In genomic region chr3:137803215-137803614, GRCh38 we compare ENCODE assay signal across 31 cellular contexts. TPM values are rescaled to one million over a fixed set of nuclear protein-coding genes. Genes with fewer than 3 reads are reported as not detected.
"Had no signal": no experiment of that assay in that cellular context is flagged by ENCODE, and none has a peak within 500 bp of the region (broad histone marks: within the 10 kb centered on the region; RNA-seq: fewer than 3 reads in every experiment).

No MANE protein-coding gene starts in this region.

- H3K4me3 ChIP-seq: stomach, suprapubic skin, testis, thoracic aorta, thyroid gland, tibial artery, tibial nerve, transverse colon, upper lobe of left lung, upper lobe of right lung, uterus, vagina had no signal

- DNase-seq: stimulated activated CD4-positive, alpha-beta T cell treated with anti-CD3 and anti-CD28 coated beads, Interleukin-2, amount 100 ng/mL, for 48 hours; stimulated activated CD4-positive, alpha-beta T cell treated with anti-CD3 and anti-CD28 coated beads, Interleukin-4, amount 100 ng/mL, for 1 hour; stimulated activated CD4-positive, alpha-beta T cell treated with anti-CD3 and anti-CD28 coated beads, Interleukin-4, amount 100 ng/mL, for 24 hours; stimulated activated CD4-positive, alpha-beta T cell treated with anti-CD3 and anti-CD28 coated beads, Interleukin-4, amount 100 ng/mL, for 4 hours; stimulated activated CD8-positive, alpha-beta memory T cell treated with anti-CD3 and anti-CD28 coated beads, Interleukin-4, amount 100 ng/mL, for 48 hours; stimulated activated naive B cell treated with anti-CD40 and anti-IgM and Interleukin-4, amounts not matched to agents 10 μg/mL and 1 μg/mL and 100 μg/mL, for 72 hours; stimulated activated naive CD4-positive, alpha-beta T cell; stimulated activated naive CD4-positive, alpha-beta T cell treated with Interleukin-2 at 50 U/mL for 16 hours; stimulated activated naive CD8-positive, alpha-beta T cell treated with anti-CD3 and anti-CD28 coated beads, Interleukin-15, amount 100 ng/mL, for 72 hours; stimulated activated naive CD8-positive, alpha-beta T cell treated with anti-CD3 and anti-CD28 coated beads, Interleukin-15, Interleukin-2, amounts not matched to agents 100 U/mL and 50 U/mL, for 24 hours; stomach; substantia nigra; testis; thyroid gland; tibial artery; transverse colon; trophoblast cell; upper lobe of left lung; upper lobe of right lung; uterus had no signal

- H3K9me3 ChIP-seq: suprapubic skin, testis, thoracic aorta, thyroid gland, tibial artery, transverse colon, upper lobe of left lung, upper lobe of right lung, uterus, vagina had no signal

- H3K27ac ChIP-seq: stomach, suprapubic skin, testis, thoracic aorta, thyroid gland, tibial artery, tibial nerve, transverse colon, upper lobe of left lung, upper lobe of right lung, uterus, vagina had no signal

- FAIRE-seq: urothelium cell line had no signal

- H3K36me3 ChIP-seq: stomach, suprapubic skin, thoracic aorta, thyroid gland, tibial artery, tibial nerve, transverse colon, upper lobe of left lung, upper lobe of right lung, uterus, vagina had no signal

- H3K4me1 ChIP-seq: stomach, suprapubic skin, testis, thyroid gland, tibial artery, tibial nerve, transverse colon, upper lobe of left lung, upper lobe of right lung, uterus, vagina had no signal

- H3K27me3 ChIP-seq: suprapubic skin, testis, thyroid gland, tibial artery, tibial nerve, transverse colon, upper lobe of left lung, upper lobe of right lung, uterus, vagina had no signal

- ATAC-seq: stimulated activated effector memory CD8-positive, alpha-beta T cell treated with anti-CD3 and anti-CD28 coated beads, Interleukin-12 subunit alpha, Interleukin-12 subunit beta, amount 100 ng/mL, for 72 hours; stimulated activated memory B cell treated with anti-CD40 and anti-IgM and Interleukin-4, amounts not matched to agents 10 μg/mL and 1 μg/mL and 100 μg/mL, for 72 hours; stimulated activated naive B cell treated with anti-CD40 and anti-IgM and Interleukin-4, amounts not matched to agents 10 μg/mL and 1 μg/mL and 100 μg/mL, for 72 hours; stimulated activated naive CD8-positive, alpha-beta T cell treated with anti-CD3 and anti-CD28 coated beads, Interleukin-15, amount 100 ng/mL, for 72 hours; stimulated activated naive CD8-positive, alpha-beta T cell treated with anti-CD3 and anti-CD28 coated beads, Interleukin-15, Interleukin-2, amounts not matched to agents 100 U/mL and 50 U/mL, for 24 hours; upper lobe of right lung had no signal

RNA-seq across cellular contexts. Expression of gene SOX14, which starts 39.1 kb away (rescaled TPM):
- total RNA-seq: stomach, subcutaneous adipose tissue, suprapubic skin, temporal lobe, testis, thoracic aorta, thyroid gland, tibial nerve, transverse colon, upper lobe of right lung, ureter, urinary bladder, vagina had no signal
- polyA plus RNA-seq: stomach, urinary bladder had no signal
